ENCODE assay signal across 8 cellular contexts in genomic region chr7:43112941-43113621, GRCh38. TPM values are rescaled to one million over a fixed set of nuclear protein-coding genes. Genes with fewer than 3 reads are reported as not detected.
DNase-seq lines count a peak whose midpoint lies in the region; ATAC-seq and TF ChIP-seq lines count a peak whose summit lies in the region.

No MANE protein-coding gene starts in this region.

- CTCF ChIA-PET in activated CD4-positive, alpha-beta T cell treated with anti-CD3 and anti-CD28 coated beads, Interleukin-2, amount 10 ng/mL, durations not matched to agents 7 days and 5 days (lab: Charles Lee), result no interaction called here

- peak; percentile 78 for DNase-seq in AG20443 (ENCODE audit: low spot score)
- peak; percentile 53 for DNase-seq in MG63
- peak; percentile 45 for DNase-seq in endothelial cell (ENCODE audit: low spot score)
- DNase-seq in neural crest cell (ENCODE audit: low read depth, low spot score), result peak; percentile 32
- no peak for DNase-seq in T-helper 17 cell
- no peak for DNase-seq in cerebellar cortex (ENCODE audit: low spot score)
- no peak for DNase-seq in activated CD4-positive, alpha-beta T cell treated with anti-CD3 and anti-CD28 coated beads, Interleukin-2, amount 10 ng/mL, durations not matched to agents 7 days and 5 days
- no peak for DNase-seq in UCSD-AML1 (lab: John Stamatoyannopoulos, UW; ENCODE audit: unreplicated experiment)

- POLR2A ChIA-PET in activated CD4-positive, alpha-beta T cell treated with anti-CD3 and anti-CD28 coated beads, Interleukin-2, amount 10 ng/mL, durations not matched to agents 7 days and 5 days (lab: Charles Lee), result no interaction called here

- H3K9me3 ChIP-seq in MG63 (no peaks in the 10 kb centered on the region), T-helper 17 cell (ENCODE audit: control insufficient read depth, low read length, poor library complexity, severe bottlenecking) (no peaks in the 10 kb centered on the region)

- peak overlapping the region; percentile 41 for H3K4me3 ChIP-seq in MG63

- H3K4me1 Mint-ChIP-seq in endothelial cell (ENCODE audit: unreplicated experiment), result peaks cover 10% of the 10 kb centered on the region
- peaks cover 17% of the 10 kb centered on the region for H3K4me1 Mint-ChIP-seq in neural crest cell
- peaks cover 15% of the 10 kb centered on the region for H3K4me1 Mint-ChIP-seq in T-helper 17 cell
- peaks cover 9% of the 10 kb centered on the region for H3K4me1 Mint-ChIP-seq in activated CD4-positive, alpha-beta T cell treated with anti-CD3 and anti-CD28 coated beads, Interleukin-2, amount 10 ng/mL, durations not matched to agents 7 days and 5 days

- H3K27me3 Mint-ChIP-seq in endothelial cell (ENCODE audit: unreplicated experiment) (peaks cover 15% of the 10 kb centered on the region), neural crest cell (ENCODE audit: low read depth) (peaks cover 80% of the 10 kb centered on the region), T-helper 17 cell (peaks cover 71% of the 10 kb centered on the region)
- H3K27me3 Mint-ChIP-seq in activated CD4-positive, alpha-beta T cell treated with anti-CD3 and anti-CD28 coated beads, Interleukin-2, amount 10 ng/mL, durations not matched to agents 7 days and 5 days, result peaks cover 82% of the 10 kb centered on the region

- no peaks in the 10 kb centered on the region for H3K36me3 ChIP-seq in MG63

- no peak for ATAC-seq in T-helper 17 cell

- H3K4me3 Mint-ChIP-seq in endothelial cell (ENCODE audit: unreplicated experiment) (no peak overlapping the region), neural crest cell (peak overlapping the region; percentile 86), T-helper 17 cell (no peak overlapping the region)
- H3K4me3 Mint-ChIP-seq in activated CD4-positive, alpha-beta T cell treated with anti-CD3 and anti-CD28 coated beads, Interleukin-2, amount 10 ng/mL, durations not matched to agents 7 days and 5 days, result no peak overlapping the region

- H3K27ac Mint-ChIP-seq in endothelial cell (ENCODE audit: unreplicated experiment), result no peak overlapping the region
- H3K27ac Mint-ChIP-seq in neural crest cell (ENCODE audit: unreplicated experiment), result no peak overlapping the region
- no peak overlapping the region for H3K27ac Mint-ChIP-seq in T-helper 17 cell
- no peak overlapping the region for H3K27ac Mint-ChIP-seq in activated CD4-positive, alpha-beta T cell treated with anti-CD3 and anti-CD28 coated beads, Interleukin-2, amount 10 ng/mL, durations not matched to agents 7 days and 5 days

- H3K27me3 ChIP-seq in MG63, result peaks cover 58% of the 10 kb centered on the region

- TF ChIP-seq CTCF in endothelial cell (IDR thresholded peaks at IDR 0.05; ENCODE audit: unreplicated experiment) (no peak), neural crest cell (conservative IDR thresholded peaks at IDR 0.05) (no peak)

- H3K36me3 Mint-ChIP-seq in endothelial cell (ENCODE audit: low read depth, unreplicated experiment), result no peaks in the 10 kb centered on the region
- no peaks in the 10 kb centered on the region for H3K36me3 Mint-ChIP-seq in neural crest cell (ENCODE audit: low read depth)
- H3K36me3 Mint-ChIP-seq in T-helper 17 cell (ENCODE audit: low read depth), result peaks cover 8% of the 10 kb centered on the region
- no peaks in the 10 kb centered on the region for H3K36me3 Mint-ChIP-seq in activated CD4-positive, alpha-beta T cell treated with anti-CD3 and anti-CD28 coated beads, Interleukin-2, amount 10 ng/mL, durations not matched to agents 7 days and 5 days (ENCODE audit: low read depth)

- no peaks in the 10 kb centered on the region for H3K9me3 Mint-ChIP-seq in endothelial cell (ENCODE audit: unreplicated experiment)
- H3K9me3 Mint-ChIP-seq in neural crest cell, result no peaks in the 10 kb centered on the region
- H3K9me3 Mint-ChIP-seq in activated CD4-positive, alpha-beta T cell treated with anti-CD3 and anti-CD28 coated beads, Interleukin-2, amount 10 ng/mL, durations not matched to agents 7 days and 5 days, result no peaks in the 10 kb centered on the region

RNA-seq across cellular contexts. Expression of gene HECW1, which starts 0.6 kb away (rescaled TPM):
- 1.7 and 18.4 TPM in 2 replicates for total RNA-seq in MG63 (2014; rRNA removed; shearing (Covaris generic); ENCODE audit: low replicate concordance)
- total RNA-seq in endothelial cell (ENCODE audit: unreplicated experiment), result 0.15 TPM
- 2.8 and 3.6 TPM in 2 replicates for total RNA-seq in neural crest cell
- not detected for total RNA-seq in T-helper 17 cell
- total RNA-seq in activated CD4-positive, alpha-beta T cell treated with anti-CD3 and anti-CD28 coated beads, Interleukin-2, amount 10 ng/mL, durations not matched to agents 7 days and 5 days, result not detected

Comparison
In these comparisons a context has a peak if more than half of its experiments do, and no peak if none do; other contexts are left out.
1. DNase-seq: peak in AG20443 (single experiment), MG63 (single experiment), endothelial cell (single experiment) and neural crest cell (single experiment); none in T-helper 17 cell (0 of 3), cerebellar cortex (single experiment), activated CD4-positive, alpha-beta T cell treated with anti-CD3 and anti-CD28 coated beads, Interleukin-2, amount 10 ng/mL, durations not matched to agents 7 days and 5 days (single experiment) and UCSD-AML1 (single experiment).